Comparison of ENCODE assay signal across 20 cellular contexts in genomic region chr18:8212893-8213805, GRCh38.
DNase-seq lines count a peak whose midpoint lies in the region; ATAC-seq, FAIRE-seq and TF ChIP-seq lines count a peak whose summit lies in the region.
"Had no signal": no experiment of that assay in that cellular context is flagged by ENCODE, and none has a peak within 500 bp of the region (broad histone marks: within the 10 kb centered on the region; RNA-seq: fewer than 3 reads in every experiment).

No MANE protein-coding gene starts in this region.

- no peaks in the 10 kb centered on the region for H3K4me1 Mint-ChIP-seq in CD8-positive, alpha-beta T cell (ENCODE audit: low read depth)
- H3K4me1 Mint-ChIP-seq in activated T-helper 1 cell treated with anti-CD3 and anti-CD28 coated beads, Interleukin-12 subunit alpha, Interleukin-12 subunit beta, Interleukin-2, Interleukin-4 antibody, amounts not matched to agents 30 ng/mL and 10 ng/mL and 1 ng/mL, durations not matched to agents 14 hours and 24 hours and 36 hours (ENCODE audit: low read depth): no peaks in the 10 kb centered on the region
- H3K4me1 Mint-ChIP-seq: activated CD4-positive, alpha-beta T cell treated with anti-CD3 and anti-CD28 coated beads, Interleukin-2, amount 10 ng/mL, durations not matched to agents 7 days and 5 days had no signal

- DNase-seq in A549 (ENCODE audit: low read depth in 1 of 2, low spot score in 1 of 2) (peak in 1 of 2 experiments; percentile 23), HEK293T (ENCODE audit: extremely low spot score) (no peak), astrocyte of the spinal cord (ENCODE audit: low read depth, low spot score) (peak; percentile 91), left ventricle myocardium inferior (no peak), NCI-H1694 (lab: John Stamatoyannopoulos, UW) (no peak), upper lobe of left lung (no peak)
- no peak for DNase-seq in CD8-positive, alpha-beta T cell
- DNase-seq in activated T-helper 1 cell treated with anti-CD3 and anti-CD28 coated beads, Interleukin-12 subunit alpha, Interleukin-12 subunit beta, Interleukin-2, Interleukin-4 antibody, amounts not matched to agents 30 ng/mL and 10 ng/mL and 1 ng/mL, durations not matched to agents 14 hours and 24 hours and 36 hours (ENCODE audit: low spot score): no peak
- DNase-seq: activated CD4-positive, alpha-beta T cell treated with anti-CD3 and anti-CD28 coated beads, Interleukin-2, amount 10 ng/mL, durations not matched to agents 7 days and 5 days; BE2C; NCI-H1105 treated with DMSO at 0.1 percent for 48 hours; NCI-H446; pancreas; PC-9; stimulated activated CD4-positive, alpha-beta T cell treated with anti-CD3 and anti-CD28 coated beads, Interleukin-1b, Interleukin-23, amount 100 ng/mL, for 48 hours had no signal

- H3K27ac ChIP-seq in A549: peak overlapping the region; percentile 19 to 36; a peak in 2 of 6 replicates
- peak overlapping the region; percentile 36 for H3K27ac ChIP-seq in left ventricle myocardium inferior (replicated peaks)
- no peak overlapping the region for H3K27ac ChIP-seq in CD8-positive, alpha-beta T cell (ENCODE audit: low read depth, low read length)
- H3K27ac ChIP-seq in upper lobe of left lung: no peak overlapping the region
- H3K27ac ChIP-seq: pancreas, PC-9, vagina had no signal

- no peaks in the 10 kb centered on the region for H3K9me3 ChIP-seq in A549
- H3K9me3 ChIP-seq in left ventricle myocardium inferior (replicated peaks): no peaks in the 10 kb centered on the region
- H3K9me3 ChIP-seq in CD8-positive, alpha-beta T cell (ENCODE audit: low read length): no peaks in the 10 kb centered on the region
- no peaks in the 10 kb centered on the region for H3K9me3 ChIP-seq in upper lobe of left lung
- H3K9me3 ChIP-seq: BE2C, HAP-1, pancreas, vagina had no signal

- no peaks in the 10 kb centered on the region for H3K36me3 Mint-ChIP-seq in CD8-positive, alpha-beta T cell
- no peaks in the 10 kb centered on the region for H3K36me3 Mint-ChIP-seq in activated T-helper 1 cell treated with anti-CD3 and anti-CD28 coated beads, Interleukin-12 subunit alpha, Interleukin-12 subunit beta, Interleukin-2, Interleukin-4 antibody, amounts not matched to agents 30 ng/mL and 10 ng/mL and 1 ng/mL, durations not matched to agents 14 hours and 24 hours and 36 hours (ENCODE audit: low read depth)

- H3K36me3 ChIP-seq in left ventricle myocardium inferior: no peaks in the 10 kb centered on the region
- H3K36me3 ChIP-seq in CD8-positive, alpha-beta T cell (ENCODE audit: insufficient read depth, low read length): no peaks in the 10 kb centered on the region
- peaks cover 0 to 6% (median 0%) of the 10 kb centered on the region in 4 donors for H3K36me3 ChIP-seq in upper lobe of left lung
- H3K36me3 ChIP-seq: BE2C, HAP-1, pancreas, vagina had no signal

- ATAC-seq in A549 (peak in 1 of 2 experiments; percentile 39; a peak in 1 of 6 replicates), upper lobe of left lung (ENCODE audit: low FRiP score in 2 of 2) (no peak)
- ATAC-seq in CD8-positive, alpha-beta T cell: no peak
- ATAC-seq: pancreas had no signal

- in situ Hi-C loops in astrocyte of the spinal cord (cut with HindIII; ENCODE audit: low sequenced_read_pairs): no loop called here

- H3K27me3 ChIP-seq in left ventricle myocardium inferior (ENCODE audit: low read depth): no peaks in the 10 kb centered on the region
- H3K27me3 ChIP-seq in CD8-positive, alpha-beta T cell (ENCODE audit: insufficient read depth, low read length): no peaks in the 10 kb centered on the region
- H3K27me3 ChIP-seq in upper lobe of left lung: no peaks in the 10 kb centered on the region
- H3K27me3 ChIP-seq: BE2C, pancreas, vagina had no signal

- TF ChIP-seq POLR2A in A549 (IDR thresholded peaks at IDR 0.05; ENCODE audit: low read length) (no peak), upper lobe of left lung (IDR thresholded peaks at IDR 0.05) (no peak)

- CTCF ChIA-PET in A549 (lab: Yijun Ruan, JAX) (interaction anchor here (0.6 kb wide), 2 partner anchors 22 to 1135 kb away, joined by 3 read pairs; no protein-coding TSS in a partner anchor), HEK293T (lab: Yijun Ruan, JAX) (no interaction called here)
- CTCF ChIA-PET in CD8-positive, alpha-beta T cell (lab: Charles Lee): interaction anchor here (0.6 kb wide), 1 partner anchor 80 kb away, joined by 3 read pairs; no protein-coding TSS in a partner anchor

- TF ChIP-seq RAD21 in A549 (conservative IDR thresholded peaks at IDR 0.05 in 1 of 2, IDR thresholded peaks at IDR 0.05 in 1 of 2): no peak

- TF ChIP-seq EP300 in A549 (IDR thresholded peaks at IDR 0.05): no peak
- no peak for TF ChIP-seq EP300 in upper lobe of left lung (IDR thresholded peaks at IDR 0.05)

- 76% methylated on average over 8 of the region's 8 CpGs for WGBS in A549 (ENCODE audit: missing lambda C conversion rate)
- 71 to 76% methylated on average over 8 of the region's 8 CpGs for WGBS in upper lobe of left lung, 2 donors

- no peak for FAIRE-seq in A549 (lab: Jason Lieb, UNC)
- FAIRE-seq: endometrium, pancreas had no signal

- H3K4me2 ChIP-seq in A549: peak overlapping the region; percentile 30; the same call in 2 of the 3 replicates
- H3K4me2 ChIP-seq: PC-9 had no signal

- TF ChIP-seq CTCF in A549 (IDR thresholded peaks at IDR 0.05) (no peak), astrocyte of the spinal cord (IDR thresholded peaks at IDR 0.05; ENCODE audit: low read depth, low read length) (no peak), left ventricle myocardium inferior (IDR thresholded peaks at IDR 0.05; ENCODE audit: borderline replicate concordance) (no peak), upper lobe of left lung (IDR thresholded peaks at IDR 0.05) (no peak)
- TF ChIP-seq CTCF in CD8-positive, alpha-beta T cell (IDR thresholded peaks at IDR 0.05): no peak

- intact Hi-C loops in left ventricle myocardium inferior (cut with micrococcal nuclease): no loop called here
- intact Hi-C loops in CD8-positive, alpha-beta T cell (cut with DNase I, micrococcal nuclease): no loop called here
- intact Hi-C loops in activated T-helper 1 cell treated with anti-CD3 and anti-CD28 coated beads, Interleukin-12 subunit alpha, Interleukin-12 subunit beta, Interleukin-2, Interleukin-4 antibody, amounts not matched to agents 30 ng/mL and 10 ng/mL and 1 ng/mL, durations not matched to agents 14 hours and 24 hours and 36 hours (cut with micrococcal nuclease): no loop called here

- no peak overlapping the region for H3K4me3 Mint-ChIP-seq in CD8-positive, alpha-beta T cell
- H3K4me3 Mint-ChIP-seq in activated T-helper 1 cell treated with anti-CD3 and anti-CD28 coated beads, Interleukin-12 subunit alpha, Interleukin-12 subunit beta, Interleukin-2, Interleukin-4 antibody, amounts not matched to agents 30 ng/mL and 10 ng/mL and 1 ng/mL, durations not matched to agents 14 hours and 24 hours and 36 hours: no peak overlapping the region
- H3K4me3 Mint-ChIP-seq: activated CD4-positive, alpha-beta T cell treated with anti-CD3 and anti-CD28 coated beads, Interleukin-2, amount 10 ng/mL, durations not matched to agents 7 days and 5 days; brain; mesothelial cell of epicardium had no signal

- H3K4me1 ChIP-seq in A549 (peaks cover 12% of the 10 kb centered on the region), left ventricle myocardium inferior (peaks cover 20% of the 10 kb centered on the region), upper lobe of left lung (no peaks in the 10 kb centered on the region)
- H3K4me1 ChIP-seq in CD8-positive, alpha-beta T cell (ENCODE audit: insufficient read depth, low read length): no peaks in the 10 kb centered on the region
- H3K4me1 ChIP-seq: BE2C, HAP-1, pancreas, vagina had no signal

- H3K27ac Mint-ChIP-seq in CD8-positive, alpha-beta T cell: no peak overlapping the region
- no peak overlapping the region for H3K27ac Mint-ChIP-seq in activated T-helper 1 cell treated with anti-CD3 and anti-CD28 coated beads, Interleukin-12 subunit alpha, Interleukin-12 subunit beta, Interleukin-2, Interleukin-4 antibody, amounts not matched to agents 30 ng/mL and 10 ng/mL and 1 ng/mL, durations not matched to agents 14 hours and 24 hours and 36 hours
- H3K27ac Mint-ChIP-seq: activated CD4-positive, alpha-beta T cell treated with anti-CD3 and anti-CD28 coated beads, Interleukin-2, amount 10 ng/mL, durations not matched to agents 7 days and 5 days; mesothelial cell of epicardium had no signal

- H3K27me3 Mint-ChIP-seq in CD8-positive, alpha-beta T cell (ENCODE audit: low read depth): no peaks in the 10 kb centered on the region
- H3K27me3 Mint-ChIP-seq in activated T-helper 1 cell treated with anti-CD3 and anti-CD28 coated beads, Interleukin-12 subunit alpha, Interleukin-12 subunit beta, Interleukin-2, Interleukin-4 antibody, amounts not matched to agents 30 ng/mL and 10 ng/mL and 1 ng/mL, durations not matched to agents 14 hours and 24 hours and 36 hours (ENCODE audit: insufficient read depth): no peaks in the 10 kb centered on the region
- H3K27me3 Mint-ChIP-seq: activated CD4-positive, alpha-beta T cell treated with anti-CD3 and anti-CD28 coated beads, Interleukin-2, amount 10 ng/mL, durations not matched to agents 7 days and 5 days; brain had no signal

- H3K4me3 ChIP-seq in A549 (no peak overlapping the region), astrocyte of the spinal cord (ENCODE audit: low read depth, low read length) (no peak overlapping the region), left ventricle myocardium inferior (no peak overlapping the region), upper lobe of left lung (no peak overlapping the region)
- H3K4me3 ChIP-seq in CD8-positive, alpha-beta T cell (ENCODE audit: low read depth, low read length): no peak overlapping the region
- H3K4me3 ChIP-seq: HAP-1, pancreas, PC-9, vagina had no signal

- POLR2A ChIA-PET in A549 (lab: Yijun Ruan, JAX): no interaction called here
- POLR2A ChIA-PET in HEK293T (lab: Yijun Ruan, JAX): no interaction called here
- POLR2A ChIA-PET in CD8-positive, alpha-beta T cell (lab: Charles Lee): no interaction called here

- H3K9me3 Mint-ChIP-seq in CD8-positive, alpha-beta T cell: no peaks in the 10 kb centered on the region
- H3K9me3 Mint-ChIP-seq in activated T-helper 1 cell treated with anti-CD3 and anti-CD28 coated beads, Interleukin-12 subunit alpha, Interleukin-12 subunit beta, Interleukin-2, Interleukin-4 antibody, amounts not matched to agents 30 ng/mL and 10 ng/mL and 1 ng/mL, durations not matched to agents 14 hours and 24 hours and 36 hours: no peaks in the 10 kb centered on the region
- H3K9me3 Mint-ChIP-seq: activated CD4-positive, alpha-beta T cell treated with anti-CD3 and anti-CD28 coated beads, Interleukin-2, amount 10 ng/mL, durations not matched to agents 7 days and 5 days had no signal

TF ChIP-seq in A549, 52 proteins besides CTCF, POLR2A, EP300 and RAD21:
- TF ChIP-seq HOXA7 (CRISPR knock-in tag; IDR thresholded peaks at IDR 0.05) (no peak), MYC (IDR thresholded peaks at IDR 0.05; ENCODE audit: borderline replicate concordance, low read length) (no peak), EHMT2 (IDR thresholded peaks at IDR 0.05; ENCODE audit: low read depth) (no peak), EHF (CRISPR knock-in tag; IDR thresholded peaks at IDR 0.05) (no peak)
TF ChIP-seq in A549: peak in this region for 0.

Comparison
In these comparisons a context has a peak if more than half of its experiments do, and no peak if none do; other contexts are left out.
1. H3K27ac ChIP-seq: peak in A549 (2 of 2) and left ventricle myocardium inferior (single experiment); none in CD8-positive, alpha-beta T cell (single experiment) and upper lobe of left lung (0 of 4).